Comparison of ENCODE assay signal across 1 cellular context in the genomic region with DNA sequence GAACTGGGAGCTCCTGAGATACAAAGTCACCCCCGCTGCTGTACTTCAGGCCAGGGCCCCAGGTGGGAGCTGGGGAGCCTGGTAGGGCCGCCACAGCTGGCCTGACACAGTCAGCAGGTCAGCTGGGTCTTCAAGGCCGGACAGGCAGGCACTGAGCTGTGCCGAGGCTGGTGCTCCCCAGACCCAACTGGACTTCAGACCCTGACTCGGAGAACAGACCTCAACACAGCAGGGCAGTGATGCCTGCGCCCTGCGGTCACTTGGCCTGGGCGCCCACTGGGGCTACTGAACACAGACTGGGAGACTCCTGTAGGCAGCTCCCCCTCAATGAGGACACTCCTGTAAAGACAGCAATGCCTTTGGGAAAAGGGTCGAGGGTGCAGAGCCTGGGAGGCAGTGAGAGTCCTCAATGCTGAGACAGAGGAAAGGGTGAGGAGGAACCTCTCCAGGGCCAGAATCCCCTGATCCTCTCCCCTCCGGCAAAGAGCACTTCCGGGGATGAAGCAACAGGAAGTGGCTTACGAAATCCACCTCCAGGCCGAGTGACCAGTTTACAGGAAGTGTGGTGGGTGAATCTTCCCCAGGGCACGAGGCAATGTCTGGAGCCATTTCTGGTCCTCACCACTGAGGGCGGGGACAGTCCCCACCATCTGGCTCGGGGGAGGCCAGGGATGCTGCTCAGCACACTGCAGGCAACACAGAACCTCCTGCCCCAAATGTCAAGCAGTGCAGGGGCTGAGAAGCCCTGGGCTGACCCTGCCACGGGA.
TF ChIP-seq lines count a peak whose summit lies in the region.

No MANE protein-coding gene starts in this region.

TF ChIP-seq in HepG2, 621 proteins besides CTCF, POLR2A, EP300 and RAD21 (continued from another document and continues in another):
- TF ChIP-seq, protein P1, sequence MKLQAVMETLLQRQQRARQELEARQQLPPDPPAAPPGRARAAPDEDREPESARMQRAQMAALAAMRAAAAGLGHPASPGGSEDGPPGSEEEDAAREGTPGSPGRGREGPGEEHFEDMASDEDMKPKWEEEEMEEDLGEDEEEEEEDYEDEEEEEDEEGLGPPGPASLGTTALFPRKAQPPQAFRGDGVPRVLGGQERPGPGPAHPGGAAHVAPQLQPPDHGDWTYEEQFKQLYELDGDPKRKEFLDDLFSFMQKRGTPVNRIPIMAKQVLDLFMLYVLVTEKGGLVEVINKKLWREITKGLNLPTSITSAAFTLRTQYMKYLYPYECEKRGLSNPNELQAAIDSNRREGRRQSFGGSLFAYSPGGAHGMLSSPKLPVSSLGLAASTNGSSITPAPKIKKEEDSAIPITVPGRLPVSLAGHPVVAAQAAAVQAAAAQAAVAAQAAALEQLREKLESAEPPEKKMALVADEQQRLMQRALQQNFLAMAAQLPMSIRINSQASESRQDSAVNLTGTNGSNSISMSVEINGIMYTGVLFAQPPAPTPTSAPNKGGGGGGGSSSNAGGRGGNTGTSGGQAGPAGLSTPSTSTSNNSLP (IDR thresholded peaks at IDR 0.05; ENCODE audit: low read depth, low read length): no peak
- peak; percentile 24; the same call in 1 of the 2 replicates for TF ChIP-seq ZNF12 (CRISPR knock-in tag; IDR thresholded peaks at IDR 0.05)
- TF ChIP-seq ZNF720 (CRISPR knock-in tag; IDR thresholded peaks at IDR 0.05): 0 out of 2 replicates have a peak, but pooled peaks have one; percentile 80
- peak; percentile 95 for TF ChIP-seq ZNF614 (CRISPR knock-in tag; IDR thresholded peaks at IDR 0.05; ENCODE audit: borderline replicate concordance)
- no peak; the same call in 1 of the 2 replicates for TF ChIP-seq ZNF569 (CRISPR knock-in tag; IDR thresholded peaks at IDR 0.05; ENCODE audit: borderline replicate concordance)
- TF ChIP-seq SOX6 (IDR thresholded peaks at IDR 0.05): no peak
- TF ChIP-seq SOX6 (CRISPR knock-in tag; IDR thresholded peaks at IDR 0.05): peak; percentile 87
- TF ChIP-seq KDM5A (IDR thresholded peaks at IDR 0.05; ENCODE audit: borderline replicate concordance, low read length): no peak
- TF ChIP-seq ZNF570 (CRISPR knock-in tag; IDR thresholded peaks at IDR 0.05; ENCODE audit: borderline replicate concordance): no peak
- TF ChIP-seq ZNF556 (CRISPR knock-in tag; IDR thresholded peaks at IDR 0.05; ENCODE audit: borderline replicate concordance): peak; percentile 79; the same call in 1 of the 2 replicates
- TF ChIP-seq ZNF891 (CRISPR knock-in tag; IDR thresholded peaks at IDR 0.05): peak; percentile 75
- no peak; the same call in 1 of the 2 replicates for TF ChIP-seq ZNF501 (CRISPR knock-in tag; IDR thresholded peaks at IDR 0.05)
- TF ChIP-seq PHF20 (CRISPR knock-in tag; IDR thresholded peaks at IDR 0.05): peak; percentile 73
- TF ChIP-seq ONECUT2 (CRISPR knock-in tag; IDR thresholded peaks at IDR 0.05): no peak
- peak; percentile 93 for TF ChIP-seq KLF6 (CRISPR knock-in tag; IDR thresholded peaks at IDR 0.05)
- TF ChIP-seq, protein P2, sequence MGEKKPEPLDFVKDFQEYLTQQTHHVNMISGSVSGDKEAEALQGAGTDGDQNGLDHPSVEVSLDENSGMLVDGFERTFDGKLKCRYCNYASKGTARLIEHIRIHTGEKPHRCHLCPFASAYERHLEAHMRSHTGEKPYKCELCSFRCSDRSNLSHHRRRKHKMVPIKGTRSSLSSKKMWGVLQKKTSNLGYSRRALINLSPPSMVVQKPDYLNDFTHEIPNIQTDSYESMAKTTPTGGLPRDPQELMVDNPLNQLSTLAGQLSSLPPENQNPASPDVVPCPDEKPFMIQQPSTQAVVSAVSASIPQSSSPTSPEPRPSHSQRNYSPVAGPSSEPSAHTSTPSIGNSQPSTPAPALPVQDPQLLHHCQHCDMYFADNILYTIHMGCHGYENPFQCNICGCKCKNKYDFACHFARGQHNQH (CRISPR knock-in tag; IDR thresholded peaks at IDR 0.05): peak; percentile 92
- TF ChIP-seq, protein P3, sequence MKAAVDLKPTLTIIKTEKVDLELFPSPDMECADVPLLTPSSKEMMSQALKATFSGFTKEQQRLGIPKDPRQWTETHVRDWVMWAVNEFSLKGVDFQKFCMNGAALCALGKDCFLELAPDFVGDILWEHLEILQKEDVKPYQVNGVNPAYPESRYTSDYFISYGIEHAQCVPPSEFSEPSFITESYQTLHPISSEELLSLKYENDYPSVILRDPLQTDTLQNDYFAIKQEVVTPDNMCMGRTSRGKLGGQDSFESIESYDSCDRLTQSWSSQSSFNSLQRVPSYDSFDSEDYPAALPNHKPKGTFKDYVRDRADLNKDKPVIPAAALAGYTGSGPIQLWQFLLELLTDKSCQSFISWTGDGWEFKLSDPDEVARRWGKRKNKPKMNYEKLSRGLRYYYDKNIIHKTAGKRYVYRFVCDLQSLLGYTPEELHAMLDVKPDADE (CRISPR knock-in tag; IDR thresholded peaks at IDR 0.05): no peak
- TF ChIP-seq SAFB2 (CRISPR knock-in tag; IDR thresholded peaks at IDR 0.05; ENCODE audit: borderline replicate concordance, low read depth): peak; percentile 38; the same call in 1 of the 2 replicates
- peak; percentile 84 for TF ChIP-seq ZNF232 (CRISPR knock-in tag; IDR thresholded peaks at IDR 0.05; ENCODE audit: borderline replicate concordance)
- no peak for TF ChIP-seq HOXA9 (CRISPR knock-in tag; IDR thresholded peaks at IDR 0.05; ENCODE audit: borderline replicate concordance)
- peak; percentile 90 for TF ChIP-seq THAP11 (CRISPR knock-in tag; IDR thresholded peaks at IDR 0.05)
- TF ChIP-seq ZNF83 (CRISPR knock-in tag; IDR thresholded peaks at IDR 0.05; ENCODE audit: borderline replicate concordance): no peak
- TF ChIP-seq KLF9 (CRISPR knock-in tag; IDR thresholded peaks at IDR 0.05; ENCODE audit: low read depth): peak; percentile 83; the same call in 1 of the 2 replicates
- TF ChIP-seq, protein P4, sequence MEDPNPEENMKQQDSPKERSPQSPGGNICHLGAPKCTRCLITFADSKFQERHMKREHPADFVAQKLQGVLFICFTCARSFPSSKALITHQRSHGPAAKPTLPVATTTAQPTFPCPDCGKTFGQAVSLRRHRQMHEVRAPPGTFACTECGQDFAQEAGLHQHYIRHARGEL (CRISPR knock-in tag; IDR thresholded peaks at IDR 0.05): no peak
- TF ChIP-seq PCBP1 (IDR thresholded peaks at IDR 0.05; ENCODE audit: borderline replicate concordance, low read depth, low read length): no peak
- TF ChIP-seq HOXA3 (CRISPR knock-in tag; IDR thresholded peaks at IDR 0.05): peak; percentile 89; the same call in 1 of the 2 replicates
- TF ChIP-seq RORA (CRISPR knock-in tag; IDR thresholded peaks at IDR 0.05): no peak
- TF ChIP-seq, protein P5, sequence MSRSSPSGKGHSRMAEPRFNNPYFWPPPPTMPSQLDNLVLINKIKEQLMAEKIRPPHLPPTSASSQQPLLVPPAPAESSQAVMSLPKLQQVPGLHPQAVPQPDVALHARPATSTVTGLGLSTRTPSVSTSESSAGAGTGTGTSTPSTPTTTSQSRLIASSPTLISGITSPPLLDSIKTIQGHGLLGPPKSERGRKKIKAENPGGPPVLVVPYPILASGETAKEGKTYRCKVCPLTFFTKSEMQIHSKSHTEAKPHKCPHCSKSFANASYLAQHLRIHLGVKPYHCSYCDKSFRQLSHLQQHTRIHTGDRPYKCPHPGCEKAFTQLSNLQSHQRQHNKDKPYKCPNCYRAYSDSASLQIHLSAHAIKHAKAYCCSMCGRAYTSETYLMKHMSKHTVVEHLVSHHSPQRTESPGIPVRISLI (CRISPR knock-in tag; IDR thresholded peaks at IDR 0.05; ENCODE audit: borderline replicate concordance): peak; percentile 20; the same call in 1 of the 2 replicates
- TF ChIP-seq SNAI1 (CRISPR knock-in tag; IDR thresholded peaks at IDR 0.05; ENCODE audit: borderline replicate concordance): no peak
- TF ChIP-seq ZNF225 (CRISPR knock-in tag; IDR thresholded peaks at IDR 0.05): peak; percentile 83; the same call in 1 of the 2 replicates
- TF ChIP-seq, protein P6, sequence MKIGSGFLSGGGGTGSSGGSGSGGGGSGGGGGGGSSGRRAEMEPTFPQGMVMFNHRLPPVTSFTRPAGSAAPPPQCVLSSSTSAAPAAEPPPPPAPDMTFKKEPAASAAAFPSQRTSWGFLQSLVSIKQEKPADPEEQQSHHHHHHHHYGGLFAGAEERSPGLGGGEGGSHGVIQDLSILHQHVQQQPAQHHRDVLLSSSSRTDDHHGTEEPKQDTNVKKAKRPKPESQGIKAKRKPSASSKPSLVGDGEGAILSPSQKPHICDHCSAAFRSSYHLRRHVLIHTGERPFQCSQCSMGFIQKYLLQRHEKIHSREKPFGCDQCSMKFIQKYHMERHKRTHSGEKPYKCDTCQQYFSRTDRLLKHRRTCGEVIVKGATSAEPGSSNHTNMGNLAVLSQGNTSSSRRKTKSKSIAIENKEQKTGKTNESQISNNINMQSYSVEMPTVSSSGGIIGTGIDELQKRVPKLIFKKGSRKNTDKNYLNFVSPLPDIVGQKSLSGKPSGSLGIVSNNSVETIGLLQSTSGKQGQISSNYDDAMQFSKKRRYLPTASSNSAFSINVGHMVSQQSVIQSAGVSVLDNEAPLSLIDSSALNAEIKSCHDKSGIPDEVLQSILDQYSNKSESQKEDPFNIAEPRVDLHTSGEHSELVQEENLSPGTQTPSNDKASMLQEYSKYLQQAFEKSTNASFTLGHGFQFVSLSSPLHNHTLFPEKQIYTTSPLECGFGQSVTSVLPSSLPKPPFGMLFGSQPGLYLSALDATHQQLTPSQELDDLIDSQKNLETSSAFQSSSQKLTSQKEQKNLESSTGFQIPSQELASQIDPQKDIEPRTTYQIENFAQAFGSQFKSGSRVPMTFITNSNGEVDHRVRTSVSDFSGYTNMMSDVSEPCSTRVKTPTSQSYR (CRISPR knock-in tag; IDR thresholded peaks at IDR 0.05; ENCODE audit: borderline replicate concordance): peak; percentile 61
- TF ChIP-seq ZNF331 (CRISPR knock-in tag; IDR thresholded peaks at IDR 0.05): peak; percentile 97
- TF ChIP-seq ZNF878 (CRISPR knock-in tag; IDR thresholded peaks at IDR 0.05): peak; percentile 94
- TF ChIP-seq, protein P7, sequence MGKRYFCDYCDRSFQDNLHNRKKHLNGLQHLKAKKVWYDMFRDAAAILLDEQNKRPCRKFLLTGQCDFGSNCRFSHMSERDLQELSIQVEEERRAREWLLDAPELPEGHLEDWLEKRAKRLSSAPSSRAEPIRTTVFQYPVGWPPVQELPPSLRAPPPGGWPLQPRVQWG (CRISPR knock-in tag; IDR thresholded peaks at IDR 0.05; ENCODE audit: borderline replicate concordance, low read depth): no peak
- TF ChIP-seq, protein P8, sequence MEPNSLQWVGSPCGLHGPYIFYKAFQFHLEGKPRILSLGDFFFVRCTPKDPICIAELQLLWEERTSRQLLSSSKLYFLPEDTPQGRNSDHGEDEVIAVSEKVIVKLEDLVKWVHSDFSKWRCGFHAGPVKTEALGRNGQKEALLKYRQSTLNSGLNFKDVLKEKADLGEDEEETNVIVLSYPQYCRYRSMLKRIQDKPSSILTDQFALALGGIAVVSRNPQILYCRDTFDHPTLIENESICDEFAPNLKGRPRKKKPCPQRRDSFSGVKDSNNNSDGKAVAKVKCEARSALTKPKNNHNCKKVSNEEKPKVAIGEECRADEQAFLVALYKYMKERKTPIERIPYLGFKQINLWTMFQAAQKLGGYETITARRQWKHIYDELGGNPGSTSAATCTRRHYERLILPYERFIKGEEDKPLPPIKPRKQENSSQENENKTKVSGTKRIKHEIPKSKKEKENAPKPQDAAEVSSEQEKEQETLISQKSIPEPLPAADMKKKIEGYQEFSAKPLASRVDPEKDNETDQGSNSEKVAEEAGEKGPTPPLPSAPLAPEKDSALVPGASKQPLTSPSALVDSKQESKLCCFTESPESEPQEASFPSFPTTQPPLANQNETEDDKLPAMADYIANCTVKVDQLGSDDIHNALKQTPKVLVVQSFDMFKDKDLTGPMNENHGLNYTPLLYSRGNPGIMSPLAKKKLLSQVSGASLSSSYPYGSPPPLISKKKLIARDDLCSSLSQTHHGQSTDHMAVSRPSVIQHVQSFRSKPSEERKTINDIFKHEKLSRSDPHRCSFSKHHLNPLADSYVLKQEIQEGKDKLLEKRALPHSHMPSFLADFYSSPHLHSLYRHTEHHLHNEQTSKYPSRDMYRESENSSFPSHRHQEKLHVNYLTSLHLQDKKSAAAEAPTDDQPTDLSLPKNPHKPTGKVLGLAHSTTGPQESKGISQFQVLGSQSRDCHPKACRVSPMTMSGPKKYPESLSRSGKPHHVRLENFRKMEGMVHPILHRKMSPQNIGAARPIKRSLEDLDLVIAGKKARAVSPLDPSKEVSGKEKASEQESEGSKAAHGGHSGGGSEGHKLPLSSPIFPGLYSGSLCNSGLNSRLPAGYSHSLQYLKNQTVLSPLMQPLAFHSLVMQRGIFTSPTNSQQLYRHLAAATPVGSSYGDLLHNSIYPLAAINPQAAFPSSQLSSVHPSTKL (CRISPR knock-in tag; IDR thresholded peaks at IDR 0.05): peak; percentile 92
- TF ChIP-seq SIN3B (IDR thresholded peaks at IDR 0.05; ENCODE audit: low read length): no peak
- TF ChIP-seq ZNF253 (CRISPR knock-in tag; IDR thresholded peaks at IDR 0.05; ENCODE audit: borderline replicate concordance): peak; percentile 61; the same call in 1 of the 2 replicates
- TF ChIP-seq, protein P9, sequence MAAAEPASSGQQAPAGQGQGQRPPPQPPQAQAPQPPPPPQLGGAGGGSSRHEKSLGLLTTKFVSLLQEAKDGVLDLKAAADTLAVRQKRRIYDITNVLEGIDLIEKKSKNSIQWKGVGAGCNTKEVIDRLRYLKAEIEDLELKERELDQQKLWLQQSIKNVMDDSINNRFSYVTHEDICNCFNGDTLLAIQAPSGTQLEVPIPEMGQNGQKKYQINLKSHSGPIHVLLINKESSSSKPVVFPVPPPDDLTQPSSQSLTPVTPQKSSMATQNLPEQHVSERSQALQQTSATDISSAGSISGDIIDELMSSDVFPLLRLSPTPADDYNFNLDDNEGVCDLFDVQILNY (CRISPR knock-in tag; conservative IDR thresholded peaks at IDR 0.05): no peak
- TF ChIP-seq REL (CRISPR knock-in tag; conservative IDR thresholded peaks at IDR 0.05): no peak
- TF ChIP-seq ZZZ3 (CRISPR knock-in tag; IDR thresholded peaks at IDR 0.05; ENCODE audit: borderline replicate concordance): peak; percentile 65; the same call in 1 of the 2 replicates
- TF ChIP-seq, protein P10, sequence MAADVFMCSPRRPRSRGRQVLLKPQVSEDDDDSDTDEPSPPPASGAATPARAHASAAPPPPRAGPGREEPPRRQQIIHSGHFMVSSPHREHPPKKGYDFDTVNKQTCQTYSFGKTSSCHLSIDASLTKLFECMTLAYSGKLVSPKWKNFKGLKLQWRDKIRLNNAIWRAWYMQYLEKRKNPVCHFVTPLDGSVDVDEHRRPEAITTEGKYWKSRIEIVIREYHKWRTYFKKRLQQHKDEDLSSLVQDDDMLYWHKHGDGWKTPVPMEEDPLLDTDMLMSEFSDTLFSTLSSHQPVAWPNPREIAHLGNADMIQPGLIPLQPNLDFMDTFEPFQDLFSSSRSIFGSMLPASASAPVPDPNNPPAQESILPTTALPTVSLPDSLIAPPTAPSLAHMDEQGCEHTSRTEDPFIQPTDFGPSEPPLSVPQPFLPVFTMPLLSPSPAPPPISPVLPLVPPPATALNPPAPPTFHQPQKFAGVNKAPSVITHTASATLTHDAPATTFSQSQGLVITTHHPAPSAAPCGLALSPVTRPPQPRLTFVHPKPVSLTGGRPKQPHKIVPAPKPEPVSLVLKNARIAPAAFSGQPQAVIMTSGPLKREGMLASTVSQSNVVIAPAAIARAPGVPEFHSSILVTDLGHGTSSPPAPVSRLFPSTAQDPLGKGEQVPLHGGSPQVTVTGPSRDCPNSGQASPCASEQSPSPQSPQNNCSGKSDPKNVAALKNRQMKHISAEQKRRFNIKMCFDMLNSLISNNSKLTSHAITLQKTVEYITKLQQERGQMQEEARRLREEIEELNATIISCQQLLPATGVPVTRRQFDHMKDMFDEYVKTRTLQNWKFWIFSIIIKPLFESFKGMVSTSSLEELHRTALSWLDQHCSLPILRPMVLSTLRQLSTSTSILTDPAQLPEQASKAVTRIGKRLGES (CRISPR knock-in tag; IDR thresholded peaks at IDR 0.05; ENCODE audit: borderline replicate concordance): peak; percentile 54; the same call in 1 of the 2 replicates
- no peak for TF ChIP-seq SUZ12 (IDR thresholded peaks at IDR 0.05; ENCODE audit: low read depth, low read length)
- no peak for TF ChIP-seq ZNF619 (CRISPR knock-in tag; IDR thresholded peaks at IDR 0.05)
- peak; percentile 76; the same call in 1 of the 2 replicates for TF ChIP-seq ZMYM4 (CRISPR knock-in tag; IDR thresholded peaks at IDR 0.05)
